8 cellular contexts compared by ENCODE assay signal in genomic region chr6:42453027-42453648, GRCh38. TPM values are rescaled to one million over a fixed set of nuclear protein-coding genes. Genes with fewer than 3 reads are reported as not detected.
A peak's percentile ranks its signal among the peaks of the same experiment; 100 is the strongest.
DNase-seq lines count a peak whose midpoint lies in the region; ATAC-seq lines count a peak whose summit lies in the region.

No MANE protein-coding gene starts in this region.

- ATAC-seq in left ventricle myocardium superior (peak; percentile 93), GM18870 (IDR thresholded peaks at IDR 0.05; ENCODE audit: unreplicated experiment) (no peak)

- no peaks in the 10 kb centered on the region for H3K27me3 ChIP-seq in HAP-1 (ENCODE audit: low read depth)

- no peaks in the 10 kb centered on the region for H3K9me3 ChIP-seq in HAP-1

- H3K36me3 ChIP-seq in HAP-1 (replicated peaks): peaks cover 3% of the 10 kb centered on the region

- in situ Hi-C loops in HAP-1 (cut with MboI; ENCODE audit: low sequenced_read_pairs): no loop called here

- H3K4me3 ChIP-seq in HAP-1: peak overlapping the region; percentile 70

- intact Hi-C loops in left ventricle myocardium superior (cut with micrococcal nuclease): loop anchor here (10.0 kb wide), 1 partner anchor 48 kb away; no protein-coding TSS in a partner anchor

- peaks cover 28% of the 10 kb centered on the region for H3K4me1 ChIP-seq in HAP-1

- DNase-seq in Daoy (ENCODE audit: low read depth) (peak; percentile 97), HAP-1 (ENCODE audit: low spot score in 2 of 2) (peak; percentile 76 to 93), NCI-H128 (lab: John Stamatoyannopoulos, UW; ENCODE audit: unreplicated experiment) (peak; percentile 94), SW480 (ENCODE audit: low spot score) (peak; percentile 81), amygdala (lab: John Stamatoyannopoulos, UW) (peak in 47 of 56 donors; percentile 24 to 81 (median 63)), left ventricle myocardium superior (peak; percentile 93), putamen (ENCODE audit: low spot score) (peak; percentile 79)

RNA-seq across cellular contexts. Expression of gene TRERF1, which starts 1.4 kb away (rescaled TPM):
- total RNA-seq in Daoy (2014; rRNA removed; shearing (Covaris generic)): 3.3 and 3.8 TPM in 2 replicates
- total RNA-seq in left ventricle myocardium superior: 1.8 TPM
